ENCODE assay signal across 8 cellular contexts in genomic region chr9:127388037-127388855, GRCh38. TPM values are rescaled to one million over a fixed set of nuclear protein-coding genes. Genes with fewer than 3 reads are reported as not detected.
DNase-seq lines count a peak whose midpoint lies in the region; ATAC-seq lines count a peak whose summit lies in the region.

No MANE protein-coding gene starts in this region.

- H2AK5ac ChIP-seq in mesenchymal stem cell (ENCODE audit: low read length, severe bottlenecking), result no peak overlapping the region

- H3K4me1 ChIP-seq in mesenchymal stem cell (ENCODE audit: control insufficient read depth, insufficient read depth, low read depth, low read length), result peaks cover 20% of the 10 kb centered on the region

- DNase-seq in SKM-1 treated with dmso at 0.1 percent for 144 hours (lab: John Stamatoyannopoulos, UW; ENCODE audit: unreplicated experiment) (peak; percentile 48), SKM-1 (lab: John Stamatoyannopoulos, UW; ENCODE audit: unreplicated experiment) (no peak), astrocyte of the hippocampus (ENCODE audit: low read depth, low spot score) (peak; percentile 97), mesenchymal stem cell (peak; percentile 97), DMS 273 treated with DMSO at 0.1 percent for 48 hours (lab: John Stamatoyannopoulos, UW) (no peak)
- peak; percentile 87 for DNase-seq in T-helper 2 cell treated with Interferon-gamma antibody and Interleukin-4, amounts not matched to agents 5 μg/mL and 100 μg/mL, for 36 hours (ENCODE audit: low spot score)
- peak; percentile 72 to 73 for DNase-seq in stimulated activated CD8-positive, alpha-beta memory T cell treated with anti-CD3 and anti-CD28 coated beads, Interleukin-4, amount 100 ng/mL, for 4 hours (ENCODE audit: low read depth in 2 of 2, low spot score in 1 of 2)

- peak; percentile 82 for ATAC-seq in HG03442 (IDR thresholded peaks at IDR 0.05; ENCODE audit: unreplicated experiment)

- peak overlapping the region; percentile 69 for H3K27ac Mint-ChIP-seq in T-helper 2 cell treated with Interferon-gamma antibody and Interleukin-4, amounts not matched to agents 5 μg/mL and 100 μg/mL, for 36 hours

- H3K9me3 Mint-ChIP-seq in T-helper 2 cell treated with Interferon-gamma antibody and Interleukin-4, amounts not matched to agents 5 μg/mL and 100 μg/mL, for 36 hours, result no peaks in the 10 kb centered on the region

- H3K14ac ChIP-seq in mesenchymal stem cell (ENCODE audit: low read length in 2 of 2), result no peak overlapping the region

- no peak overlapping the region for H3K4ac ChIP-seq in mesenchymal stem cell (ENCODE audit: low read depth in 1 of 2, low read length in 2 of 2)

- peaks cover 2% of the 10 kb centered on the region for H3K36me3 Mint-ChIP-seq in T-helper 2 cell treated with Interferon-gamma antibody and Interleukin-4, amounts not matched to agents 5 μg/mL and 100 μg/mL, for 36 hours (ENCODE audit: low read depth)

- H3K27ac ChIP-seq in mesenchymal stem cell (ENCODE audit: low read length, poor library complexity, severe bottlenecking), result peak overlapping the region; percentile 57

- peaks cover 22 to 89% of the 10 kb centered on the region in 2 experiments for H3K27me3 ChIP-seq in mesenchymal stem cell (ENCODE audit: control insufficient read depth in 1 of 2, insufficient read depth in 1 of 2, low read length in 2 of 2)

- H2BK12ac ChIP-seq in mesenchymal stem cell (ENCODE audit: low read length in 2 of 2), result no peak overlapping the region

- H3K9me3 ChIP-seq in mesenchymal stem cell (ENCODE audit: control insufficient read depth, low read length), result no peaks in the 10 kb centered on the region

- H2BK15ac ChIP-seq in mesenchymal stem cell (ENCODE audit: low read depth, poor library complexity, severe bottlenecking), result no peak overlapping the region

- H3K4me1 Mint-ChIP-seq in T-helper 2 cell treated with Interferon-gamma antibody and Interleukin-4, amounts not matched to agents 5 μg/mL and 100 μg/mL, for 36 hours (ENCODE audit: low read depth), result peaks cover 33% of the 10 kb centered on the region

- H3K27me3 Mint-ChIP-seq in T-helper 2 cell treated with Interferon-gamma antibody and Interleukin-4, amounts not matched to agents 5 μg/mL and 100 μg/mL, for 36 hours (ENCODE audit: low read depth), result peaks cover 42% of the 10 kb centered on the region

- no peak overlapping the region for H4K8ac ChIP-seq in mesenchymal stem cell (ENCODE audit: low read length)

- H4K91ac ChIP-seq in mesenchymal stem cell (ENCODE audit: low read length), result no peak overlapping the region

- no peak overlapping the region for H2AFZ ChIP-seq in mesenchymal stem cell (ENCODE audit: low read depth, low read length)

- WGBS in mesenchymal stem cell, result 25% methylated on average over 9 of the region's 10 CpGs

- peak overlapping the region; percentile 46 for H3K9ac ChIP-seq in mesenchymal stem cell (ENCODE audit: low read length)

- H2BK120ac ChIP-seq in mesenchymal stem cell (ENCODE audit: low read depth, low read length), result no peak overlapping the region

- peak overlapping the region; percentile 66 for H3K4me3 Mint-ChIP-seq in T-helper 2 cell treated with Interferon-gamma antibody and Interleukin-4, amounts not matched to agents 5 μg/mL and 100 μg/mL, for 36 hours

- no peaks in the 10 kb centered on the region for H3K36me3 ChIP-seq in mesenchymal stem cell (ENCODE audit: control insufficient read depth in 1 of 2, insufficient read depth in 2 of 2, low read depth in 1 of 2, low read length in 2 of 2)

- no peak overlapping the region for H2BK5ac ChIP-seq in mesenchymal stem cell (ENCODE audit: low read depth, low read length, poor library complexity, severe bottlenecking)

- H3K79me1 ChIP-seq in mesenchymal stem cell (replicated peaks; ENCODE audit: low read length, poor library complexity, severe bottlenecking), result no peaks in the 10 kb centered on the region

- H3K23ac ChIP-seq in mesenchymal stem cell (ENCODE audit: low read length in 2 of 2), result no peak overlapping the region

- peak overlapping the region in 1 of 2 experiments; percentile 28 for H3K18ac ChIP-seq in mesenchymal stem cell (ENCODE audit: low read depth in 1 of 2, low read length in 2 of 2)

- H3K4me2 ChIP-seq in mesenchymal stem cell (ENCODE audit: low read length, poor library complexity, severe bottlenecking), result peak overlapping the region; percentile 20

- no peak overlapping the region for H3K4me3 ChIP-seq in mesenchymal stem cell (ENCODE audit: insufficient read depth in 1 of 2, low read depth in 1 of 2, low read length in 2 of 2)

RNA-seq across cellular contexts. Expression of gene SLC2A8, which starts 8.7 kb away (rescaled TPM):
- 6.3 TPM for polyA plus RNA-seq in mesenchymal stem cell (2013, experiment 1 of 2)
- 6.8 TPM for polyA plus RNA-seq in mesenchymal stem cell (2013, experiment 2 of 2)

RNA-seq across cellular contexts. Expression of gene ZNF79, which starts 35.9 kb away (rescaled TPM):
- 3.0 TPM for polyA plus RNA-seq in mesenchymal stem cell (2013, experiment 1 of 2)
- polyA plus RNA-seq in mesenchymal stem cell (2013, experiment 2 of 2), result 3.0 TPM

Comparison
In these comparisons a context has a peak if more than half of its experiments do, and no peak if none do; other contexts are left out.
1. DNase-seq: peak in SKM-1 treated with dmso at 0.1 percent for 144 hours (single experiment), T-helper 2 cell treated with Interferon-gamma antibody and Interleukin-4, amounts not matched to agents 5 μg/mL and 100 μg/mL, for 36 hours (single experiment), astrocyte of the hippocampus (single experiment), mesenchymal stem cell (single experiment) and stimulated activated CD8-positive, alpha-beta memory T cell treated with anti-CD3 and anti-CD28 coated beads, Interleukin-4, amount 100 ng/mL, for 4 hours (2 of 2); none in SKM-1 (single experiment) and DMS 273 treated with DMSO at 0.1 percent for 48 hours (single experiment).